8 cellular contexts compared by ENCODE assay signal in the genomic region with DNA sequence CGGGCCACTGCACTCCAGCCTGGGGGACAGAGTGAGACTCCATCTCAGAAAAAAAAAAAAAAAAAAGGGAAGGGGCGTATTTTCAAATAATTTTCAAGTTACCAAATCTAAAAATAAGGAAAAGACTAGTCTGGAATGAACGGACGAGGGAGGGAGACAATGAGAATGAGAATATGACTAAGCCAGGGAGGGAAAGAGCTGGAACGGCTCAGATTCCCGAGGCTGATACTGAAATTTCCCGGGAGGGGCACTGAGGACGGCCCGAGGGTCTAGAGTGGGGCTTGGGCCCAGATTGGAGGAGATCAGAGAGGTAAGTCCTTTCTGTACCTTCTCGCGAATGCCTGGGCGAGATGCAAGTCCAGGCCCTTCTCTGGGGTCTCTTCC. TPM values are rescaled to one million over a fixed set of nuclear protein-coding genes. Genes with fewer than 3 reads are reported as not detected.
A peak's percentile ranks its signal among the peaks of the same experiment; 100 is the strongest.
DNase-seq lines count a peak whose midpoint lies in the region; ATAC-seq and TF ChIP-seq lines count a peak whose summit lies in the region.

No MANE protein-coding gene starts in this region.

- H3K4me3 ChIP-seq in GM23338 (peak overlapping the region; percentile 57; the same call in 1 of the 2 replicates), left ventricle myocardium inferior (peak overlapping the region; percentile 64), spleen (peak overlapping the region in 4 of 8 donors; percentile 47 to 72 (median 50))

- TF ChIP-seq CTCF in GM23338 (conservative IDR thresholded peaks at IDR 0.05; ENCODE audit: low read depth in 2 of 2) (no peak), left ventricle myocardium inferior (IDR thresholded peaks at IDR 0.05; ENCODE audit: borderline replicate concordance) (no peak), type B pancreatic cell (conservative IDR thresholded peaks at IDR 0.05) (no peak), spleen (IDR thresholded peaks at IDR 0.05 in 8 of 11, conservative IDR thresholded peaks at IDR 0.05 in 3 of 11) (no peak)

- H3K27ac Mint-ChIP-seq in GM23338 (no peak overlapping the region), type B pancreatic cell (no peak overlapping the region)
- H3K27ac Mint-ChIP-seq in activated T-helper 17 cell treated with anti-CD3 and anti-CD28 coated beads, Interleukin-2, amount 50 U/mL, for 72 hours: no peak overlapping the region
- no peak overlapping the region for H3K27ac Mint-ChIP-seq in stimulated activated naive B cell treated with anti-CD40 and anti-IgM and Interleukin-4, amounts not matched to agents 10 μg/mL and 1 μg/mL and 100 μg/mL, for 72 hours

- H3K27me3 ChIP-seq in GM23338 (ENCODE audit: insufficient read depth) (no peaks in the 10 kb centered on the region), left ventricle myocardium inferior (ENCODE audit: low read depth) (peaks cover 23% of the 10 kb centered on the region), spleen (replicated peaks in 1 of 7) (peaks cover 0 to 6% (median 0%) of the 10 kb centered on the region in 7 donors)

- H3K4me1 Mint-ChIP-seq in GM23338 (peaks cover 46% of the 10 kb centered on the region), type B pancreatic cell (ENCODE audit: unreplicated experiment) (peaks cover 39% of the 10 kb centered on the region)
- peaks cover 7% of the 10 kb centered on the region for H3K4me1 Mint-ChIP-seq in activated T-helper 17 cell treated with anti-CD3 and anti-CD28 coated beads, Interleukin-2, amount 50 U/mL, for 72 hours
- peaks cover 5 to 9% of the 10 kb centered on the region in 2 donors for H3K4me1 Mint-ChIP-seq in stimulated activated naive B cell treated with anti-CD40 and anti-IgM and Interleukin-4, amounts not matched to agents 10 μg/mL and 1 μg/mL and 100 μg/mL, for 72 hours

- no peaks in the 10 kb centered on the region for H4K20me1 ChIP-seq in GM23338 (replicated peaks; ENCODE audit: insufficient read depth)

- peaks cover 19% of the 10 kb centered on the region for H3K27me3 Mint-ChIP-seq in GM23338 (ENCODE audit: insufficient read depth, low read depth, poor library complexity)
- no peaks in the 10 kb centered on the region for H3K27me3 Mint-ChIP-seq in activated T-helper 17 cell treated with anti-CD3 and anti-CD28 coated beads, Interleukin-2, amount 50 U/mL, for 72 hours
- H3K27me3 Mint-ChIP-seq in stimulated activated naive B cell treated with anti-CD40 and anti-IgM and Interleukin-4, amounts not matched to agents 10 μg/mL and 1 μg/mL and 100 μg/mL, for 72 hours: no peaks in the 10 kb centered on the region
- peaks cover 13% of the 10 kb centered on the region for H3K27me3 Mint-ChIP-seq in type B pancreatic cell

- peaks cover 6% of the 10 kb centered on the region; the same call in 2 of the 3 replicates for H3K36me3 Mint-ChIP-seq in GM23338 (ENCODE audit: low read depth)
- no peaks in the 10 kb centered on the region for H3K36me3 Mint-ChIP-seq in activated T-helper 17 cell treated with anti-CD3 and anti-CD28 coated beads, Interleukin-2, amount 50 U/mL, for 72 hours (ENCODE audit: low read depth)
- peaks cover 2 to 12% of the 10 kb centered on the region in 2 donors for H3K36me3 Mint-ChIP-seq in stimulated activated naive B cell treated with anti-CD40 and anti-IgM and Interleukin-4, amounts not matched to agents 10 μg/mL and 1 μg/mL and 100 μg/mL, for 72 hours
- no peaks in the 10 kb centered on the region for H3K36me3 Mint-ChIP-seq in type B pancreatic cell

- H3K4me3 Mint-ChIP-seq in GM23338: peak overlapping the region; percentile 36; the same call in 1 of the 3 replicates
- peak overlapping the region; percentile 74 for H3K4me3 Mint-ChIP-seq in activated T-helper 17 cell treated with anti-CD3 and anti-CD28 coated beads, Interleukin-2, amount 50 U/mL, for 72 hours
- H3K4me3 Mint-ChIP-seq in stimulated activated naive B cell treated with anti-CD40 and anti-IgM and Interleukin-4, amounts not matched to agents 10 μg/mL and 1 μg/mL and 100 μg/mL, for 72 hours: peak overlapping the region; percentile 13 to 39
- no peak overlapping the region for H3K4me3 Mint-ChIP-seq in type B pancreatic cell

- H3K9me3 ChIP-seq in left ventricle myocardium inferior (replicated peaks) (no peaks in the 10 kb centered on the region), spleen (no peaks in the 10 kb centered on the region)

- no peaks in the 10 kb centered on the region for H3K79me2 ChIP-seq in GM23338 (replicated peaks; ENCODE audit: insufficient read depth)

- H3K27ac ChIP-seq in GM23338 (ENCODE audit: low read depth) (peak overlapping the region; percentile 50; the same call in 1 of the 2 replicates), left ventricle myocardium inferior (replicated peaks) (peak overlapping the region; percentile 83), spleen (peak overlapping the region in 1 of 8 donors; percentile 76)

- peak; percentile 45 for DNase-seq in GM23338 (ENCODE audit: low spot score)
- no peak for DNase-seq in left ventricle myocardium inferior
- DNase-seq in stimulated activated naive B cell treated with anti-CD40 and anti-IgM and Interleukin-4, amounts not matched to agents 10 μg/mL and 1 μg/mL and 100 μg/mL, for 72 hours: no peak
- DNase-seq in NCI-H1694 treated with DMSO at 0.1 percent for 48 hours (lab: John Stamatoyannopoulos, UW): no peak
- DNase-seq in type B pancreatic cell (ENCODE audit: extremely low spot score, unreplicated experiment): no peak
- no peak for DNase-seq in spleen

- H3K4me1 ChIP-seq in GM23338 (ENCODE audit: insufficient read depth): peaks cover 27% of the 10 kb centered on the region
- peaks cover 33% of the 10 kb centered on the region for H3K4me1 ChIP-seq in left ventricle myocardium inferior
- peaks cover 5 to 39% (median 23%) of the 10 kb centered on the region in 6 donors for H3K4me1 ChIP-seq in spleen

- H3K9me2 ChIP-seq in GM23338 (ENCODE audit: insufficient read depth): peaks cover 3% of the 10 kb centered on the region; the same call in 1 of the 2 replicates

- H3F3A ChIP-seq in GM23338 (replicated peaks; ENCODE audit: low read depth): peaks cover 7% of the 10 kb centered on the region; the same call in 1 of the 2 replicates

- ATAC-seq in GM23338 (peak; percentile 1; the same call in 1 of the 3 replicates), HG02981 (IDR thresholded peaks at IDR 0.05; ENCODE audit: unreplicated experiment) (no peak)
- ATAC-seq in activated T-helper 17 cell treated with anti-CD3 and anti-CD28 coated beads, Interleukin-2, amount 50 U/mL, for 72 hours (replicated peaks): no peak
- ATAC-seq in stimulated activated naive B cell treated with anti-CD40 and anti-IgM and Interleukin-4, amounts not matched to agents 10 μg/mL and 1 μg/mL and 100 μg/mL, for 72 hours (replicated peaks): no peak

- WGBS in spleen, 5 donors: 64 to 88% (median 75%) methylated on average over 12 of the region's 12 CpGs

- H3K36me3 ChIP-seq in GM23338 (ENCODE audit: insufficient read depth) (no peaks in the 10 kb centered on the region), left ventricle myocardium inferior (no peaks in the 10 kb centered on the region), spleen (peaks cover 0 to 27% (median 2%) of the 10 kb centered on the region in 6 donors)

- no peak for TF ChIP-seq POLR2A in spleen (IDR thresholded peaks at IDR 0.05)

- intact Hi-C loops in left ventricle myocardium inferior (cut with micrococcal nuclease) (no loop called here), spleen (cut with DNase I; ENCODE audit: low total_unique reads) (no loop called here)

- H2AFZ ChIP-seq in GM23338: 0 out of 2 replicates have a peak overlapping the region, but pooled peaks have one; percentile 52

- H3K9me3 Mint-ChIP-seq in GM23338 (no peaks in the 10 kb centered on the region; the same call in 1 of the 3 replicates), type B pancreatic cell (no peaks in the 10 kb centered on the region)
- H3K9me3 Mint-ChIP-seq in activated T-helper 17 cell treated with anti-CD3 and anti-CD28 coated beads, Interleukin-2, amount 50 U/mL, for 72 hours: no peaks in the 10 kb centered on the region
- no peaks in the 10 kb centered on the region for H3K9me3 Mint-ChIP-seq in stimulated activated naive B cell treated with anti-CD40 and anti-IgM and Interleukin-4, amounts not matched to agents 10 μg/mL and 1 μg/mL and 100 μg/mL, for 72 hours

- H3K4me2 ChIP-seq in GM23338: peak overlapping the region; percentile 64

TF ChIP-seq in GM23338, 12 proteins besides CTCF, POLR2A, EP300 and RAD21 (continues in another document):
- TF ChIP-seq, protein P1, sequence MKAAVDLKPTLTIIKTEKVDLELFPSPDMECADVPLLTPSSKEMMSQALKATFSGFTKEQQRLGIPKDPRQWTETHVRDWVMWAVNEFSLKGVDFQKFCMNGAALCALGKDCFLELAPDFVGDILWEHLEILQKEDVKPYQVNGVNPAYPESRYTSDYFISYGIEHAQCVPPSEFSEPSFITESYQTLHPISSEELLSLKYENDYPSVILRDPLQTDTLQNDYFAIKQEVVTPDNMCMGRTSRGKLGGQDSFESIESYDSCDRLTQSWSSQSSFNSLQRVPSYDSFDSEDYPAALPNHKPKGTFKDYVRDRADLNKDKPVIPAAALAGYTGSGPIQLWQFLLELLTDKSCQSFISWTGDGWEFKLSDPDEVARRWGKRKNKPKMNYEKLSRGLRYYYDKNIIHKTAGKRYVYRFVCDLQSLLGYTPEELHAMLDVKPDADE (IDR thresholded peaks at IDR 0.05): no peak

RNA-seq across cellular contexts. Expression of gene CCIN, which starts 3.4 kb away (rescaled TPM):
- 0.14 TPM in 1 of 2 replicates, not detected in the other for total RNA-seq in GM23338 (2014; rRNA removed; shearing (Covaris generic))
- polyA plus RNA-seq in GM23338 (2016; fragmentation: Nextera tagmentation; extraction: Ambion mirVana) (not detected in 2 replicates), spleen (under 1 TPM; 0.03 to 0.09 (median 0.03) TPM)
- total RNA-seq in activated T-helper 17 cell treated with anti-CD3 and anti-CD28 coated beads, Interleukin-2, amount 50 U/mL, for 72 hours: not detected
- total RNA-seq in left ventricle myocardium inferior (not detected), type B pancreatic cell (ENCODE audit: low replicate concordance) (not detected in 2 replicates), spleen (1 to 10 TPM in 1 of 7 donors, under 1 TPM in 3, not detected in 3; 0.13 to 1.0 (median 0.46) TPM)

RNA-seq across cellular contexts. Expression of gene CLTA, which starts 25.0 kb away (rescaled TPM):
- 259 and 288 TPM in 2 replicates for total RNA-seq in GM23338 (2014; rRNA removed; shearing (Covaris generic))
- 223 and 229 TPM in 2 replicates for polyA plus RNA-seq in GM23338 (2016; fragmentation: Nextera tagmentation; extraction: Ambion mirVana)
- 100 to 1,000 TPM in 1 of 2 donors, 10 to 100 TPM in 1; 69.3 to 166 TPM for total RNA-seq in activated T-helper 17 cell treated with anti-CD3 and anti-CD28 coated beads, Interleukin-2, amount 50 U/mL, for 72 hours
- 60.4 TPM for total RNA-seq in left ventricle myocardium inferior
- 220 and 233 TPM in 2 replicates for total RNA-seq in type B pancreatic cell (ENCODE audit: low replicate concordance)
- 100 to 1,000 TPM; 122 to 166 (median 140) TPM for total RNA-seq in spleen
- 100 to 1,000 TPM in 2 of 3 donors, 10 to 100 TPM in 1; 92.0 to 176 (median 133) TPM for polyA plus RNA-seq in spleen

RNA-seq across cellular contexts. Expression of gene GLIPR2, which starts 29.2 kb away (rescaled TPM):
- 4.4 and 5.1 TPM in 2 replicates for total RNA-seq in GM23338 (2014; rRNA removed; shearing (Covaris generic))
- 5.7 and 7.0 TPM in 2 replicates for polyA plus RNA-seq in GM23338 (2016; fragmentation: Nextera tagmentation; extraction: Ambion mirVana)
- 10 to 100 TPM; 10.2 to 10.7 TPM for total RNA-seq in activated T-helper 17 cell treated with anti-CD3 and anti-CD28 coated beads, Interleukin-2, amount 50 U/mL, for 72 hours
- total RNA-seq in left ventricle myocardium inferior: 8.7 TPM
- total RNA-seq in type B pancreatic cell (ENCODE audit: low replicate concordance): 4.6 and 17.8 TPM in 2 replicates
- 10 to 100 TPM; 25.4 to 72.1 (median 42.1) TPM for total RNA-seq in spleen
- 10 to 100 TPM; 25.2 to 37.5 (median 30.3) TPM for polyA plus RNA-seq in spleen
